ENCODE assay signal across 8 cellular contexts in the genomic region with DNA sequence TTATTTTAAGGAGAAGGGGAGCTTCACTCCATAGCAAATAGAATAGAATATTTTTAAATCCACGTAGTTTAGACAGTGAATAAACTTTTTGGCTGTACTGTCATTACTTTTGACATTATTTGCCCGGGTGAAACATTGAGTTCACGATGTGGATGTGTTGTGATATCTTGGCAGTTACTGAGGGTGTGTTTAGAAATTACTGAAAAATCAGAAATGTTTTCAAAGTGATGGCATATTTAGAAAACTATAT. TPM values are rescaled to one million over a fixed set of nuclear protein-coding genes. Genes with fewer than 3 reads are reported as not detected.
DNase-seq lines count a peak whose midpoint lies in the region; ATAC-seq and TF ChIP-seq lines count a peak whose summit lies in the region.

No MANE protein-coding gene starts in this region.

- peak overlapping the region; percentile 79 to 93 for H4K8ac ChIP-seq in IMR-90 (ENCODE audit: low read depth in 2 of 2, low read length in 2 of 2)

- H3K56ac ChIP-seq in IMR-90 (ENCODE audit: extremely low read depth, insufficient read depth, low read length) = peak overlapping the region; percentile 62; the same call in 1 of the 2 replicates

- no TSS peak for BruUV-seq in IMR-90 (replicated peaks; lab: Mats Ljungman, UMichigan)

- peak overlapping the region; percentile 71; the same call in 1 of the 2 replicates for H3K23ac ChIP-seq in IMR-90 (ENCODE audit: low read depth, low read length)

- H2BK20ac ChIP-seq in IMR-90 (ENCODE audit: low read depth, low read length) = 0 out of 2 replicates have a peak overlapping the region, but pooled peaks have one; percentile 2

- TF ChIP-seq POLR2A in IMR-90 (IDR thresholded peaks at IDR 0.05; ENCODE audit: low read depth, low read length) = no peak

- H3K27me3 ChIP-seq in IMR-90 (ENCODE audit: control insufficient read depth, insufficient read depth, low read length) (no peaks in the 10 kb centered on the region), muscle layer of duodenum (ENCODE audit: low read depth, low read length) (no peaks in the 10 kb centered on the region)

- H3K9me3 ChIP-seq in IMR-90 (ENCODE audit: control insufficient read depth, insufficient read depth, low read length) (no peaks in the 10 kb centered on the region), muscle layer of duodenum (ENCODE audit: control insufficient read depth in 1 of 2, low read length in 2 of 2) (no peaks in the 10 kb centered on the region)

- in situ Hi-C loops in IMR-90 (cut with MboI; ENCODE audit: low sequenced_read_pairs) = no loop called here

- H3K4me2 ChIP-seq in IMR-90 (ENCODE audit: low read depth, low read length) = peak overlapping the region; percentile 89

- H3K4me3 ChIP-seq in IMR-90 (ENCODE audit: insufficient read depth, low read depth, low read length) (peak overlapping the region; percentile 88), muscle layer of duodenum (ENCODE audit: low read depth in 1 of 2, low read length in 2 of 2) (peak overlapping the region; percentile 91 to 99)

- H3K18ac ChIP-seq in IMR-90 (ENCODE audit: low read depth, low read length) = peak overlapping the region; percentile 78; the same call in 1 of the 2 replicates

- peak overlapping the region; percentile 90 for H3K9ac ChIP-seq in IMR-90 (ENCODE audit: low read depth, low read length)

- H3K4me1 ChIP-seq in IMR-90 (ENCODE audit: control insufficient read depth, insufficient read depth, low read length) (peaks cover 6% of the 10 kb centered on the region), muscle layer of duodenum (ENCODE audit: control insufficient read depth in 1 of 2, insufficient read depth in 2 of 2, low read length in 2 of 2) (peaks cover 8 to 21% of the 10 kb centered on the region in 2 donors)

- H3K4ac ChIP-seq in IMR-90 (ENCODE audit: low read depth, low read length) = peak overlapping the region; percentile 72

- H4K91ac ChIP-seq in IMR-90 (ENCODE audit: insufficient read depth, low read depth, low read length) = no peak overlapping the region

- peak overlapping the region; percentile 86 for H2BK5ac ChIP-seq in IMR-90 (ENCODE audit: low read depth, low read length, poor library complexity, severe bottlenecking)

- H3K27ac ChIP-seq in 22Rv1 (peak overlapping the region; percentile 68), IMR-90 (ENCODE audit: insufficient read depth, low read length) (peak overlapping the region; percentile 85), caudate nucleus (ENCODE audit: low read depth, low read length) (peak overlapping the region; percentile 64), muscle layer of duodenum (ENCODE audit: low read length) (peak overlapping the region; percentile 70)

- H2AFZ ChIP-seq in IMR-90 (replicated peaks; ENCODE audit: low read length, poor library complexity) = peak overlapping the region; percentile 98

- H4K5ac ChIP-seq in IMR-90 (ENCODE audit: low read depth, low read length) = peak overlapping the region; percentile 86; the same call in 1 of the 2 replicates

- CTCF ChIA-PET in IMR-90 (lab: Yijun Ruan, JAX) = interaction anchor here (0.6 kb wide), 1 partner anchor 112 kb away, joined by 3 read pairs; no protein-coding TSS in a partner anchor

- H3K36me3 ChIP-seq in IMR-90 (ENCODE audit: control insufficient read depth, insufficient read depth, low read length) (0 out of 2 replicates have a peak, but pooled peaks cover 1% of the 10 kb centered on the region), muscle layer of duodenum (ENCODE audit: control insufficient read depth in 1 of 2, insufficient read depth in 2 of 2, low read length in 2 of 2) (peaks cover under 1 to 4% of the 10 kb centered on the region in 2 donors)

- H3K9me1 ChIP-seq in IMR-90 (ENCODE audit: insufficient read depth, low read length) = peaks cover 6% of the 10 kb centered on the region; the same call in 1 of the 2 replicates

- peaks cover 4% of the 10 kb centered on the region; the same call in 1 of the 2 replicates for H4K20me1 ChIP-seq in IMR-90 (ENCODE audit: insufficient read depth, low read length)

- H2BK15ac ChIP-seq in IMR-90 (ENCODE audit: low read depth, low read length) = no peak overlapping the region; the same call in 2 of the 3 replicates

- H2AK9ac ChIP-seq in IMR-90 (replicated peaks; ENCODE audit: low read depth, low read length, poor library complexity) = no peak overlapping the region

- no peak for TF ChIP-seq CTCF in 22Rv1 (IDR thresholded peaks at IDR 0.05)
- TF ChIP-seq CTCF in IMR-90 (conservative IDR thresholded peaks at IDR 0.05; ENCODE audit: low read depth, low read length) = no peak

- peaks cover 0 to 24% of the 10 kb centered on the region in 2 experiments; a peak in 3 of 4 replicates for H3K79me1 ChIP-seq in IMR-90 (ENCODE audit: low read depth in 1 of 2, low read length in 2 of 2)

- peak overlapping the region; percentile 25 for H2BK120ac ChIP-seq in IMR-90 (ENCODE audit: low read depth, low read length)

- no peak for TF ChIP-seq RAD21 in IMR-90 (IDR thresholded peaks at IDR 0.05; ENCODE audit: low read length)

- POLR2A ChIA-PET in IMR-90 (lab: Charles Lee; ENCODE audit: unreplicated experiment) = no interaction called here

- 0 out of 2 replicates have a peak overlapping the region, but pooled peaks have one; percentile 27 for H2AK5ac ChIP-seq in IMR-90 (ENCODE audit: low read depth, low read length)

- DNase-seq in IMR-90 = no peak
- DNase-seq in caudate nucleus (lab: John Stamatoyannopoulos, UW) = no peak
- no peak for DNase-seq in stimulated activated CD4-positive, alpha-beta T cell treated with anti-CD3 and anti-CD28 coated beads, Interleukin-4, amount 100 ng/mL, for 1 hour
- no peak for DNase-seq in SHP77 treated with DMSO at 0.1 percent for 48 hours (lab: John Stamatoyannopoulos, UW)
- DNase-seq in NCI-H1105 treated with DMSO at 0.1 percent for 48 hours (lab: John Stamatoyannopoulos, UW) = no peak

- 17% methylated on average over 1 of the region's 3 CpGs; no CpG with 5 or more reads in 1 of the 2 experiments for WGBS in IMR-90 (ENCODE audit: extremely low coverage in 2 of 2, insufficient read length in 1 of 2), 2 experiments

- peak overlapping the region; percentile 66 for H3K14ac ChIP-seq in IMR-90 (replicated peaks; ENCODE audit: low read depth, low read length)

- ATAC-seq in IMR-90 (ENCODE audit: low read depth) (no peak), GM19467 (IDR thresholded peaks at IDR 0.05; ENCODE audit: unreplicated experiment) (no peak)

- intact Hi-C loops in IMR-90 (cut with micrococcal nuclease) = no loop called here

- dilution Hi-C loops in IMR-90 (cut with HindIII; ENCODE audit: low sequenced_read_pairs, unreplicated experiment) = no loop called here

TF ChIP-seq in IMR-90, 13 proteins besides CTCF, POLR2A, EP300 and RAD21:
- TF ChIP-seq RFX5 (IDR thresholded peaks at IDR 0.05; ENCODE audit: low read depth, low read length) = no peak
- TF ChIP-seq, protein P1, sequence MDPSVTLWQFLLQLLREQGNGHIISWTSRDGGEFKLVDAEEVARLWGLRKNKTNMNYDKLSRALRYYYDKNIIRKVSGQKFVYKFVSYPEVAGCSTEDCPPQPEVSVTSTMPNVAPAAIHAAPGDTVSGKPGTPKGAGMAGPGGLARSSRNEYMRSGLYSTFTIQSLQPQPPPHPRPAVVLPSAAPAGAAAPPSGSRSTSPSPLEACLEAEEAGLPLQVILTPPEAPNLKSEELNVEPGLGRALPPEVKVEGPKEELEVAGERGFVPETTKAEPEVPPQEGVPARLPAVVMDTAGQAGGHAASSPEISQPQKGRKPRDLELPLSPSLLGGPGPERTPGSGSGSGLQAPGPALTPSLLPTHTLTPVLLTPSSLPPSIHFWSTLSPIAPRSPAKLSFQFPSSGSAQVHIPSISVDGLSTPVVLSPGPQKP (IDR thresholded peaks at IDR 0.05; ENCODE audit: borderline replicate concordance, low read depth, low read length) = no peak
- TF ChIP-seq, protein P2, sequence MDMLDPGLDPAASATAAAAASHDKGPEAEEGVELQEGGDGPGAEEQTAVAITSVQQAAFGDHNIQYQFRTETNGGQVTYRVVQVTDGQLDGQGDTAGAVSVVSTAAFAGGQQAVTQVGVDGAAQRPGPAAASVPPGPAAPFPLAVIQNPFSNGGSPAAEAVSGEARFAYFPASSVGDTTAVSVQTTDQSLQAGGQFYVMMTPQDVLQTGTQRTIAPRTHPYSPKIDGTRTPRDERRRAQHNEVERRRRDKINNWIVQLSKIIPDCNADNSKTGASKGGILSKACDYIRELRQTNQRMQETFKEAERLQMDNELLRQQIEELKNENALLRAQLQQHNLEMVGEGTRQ (IDR thresholded peaks at IDR 0.05; ENCODE audit: low read depth, low read length) = no peak
- no peak for TF ChIP-seq MAFK (IDR thresholded peaks at IDR 0.05; ENCODE audit: low read depth, low read length)
- no peak for TF ChIP-seq MAZ (IDR thresholded peaks at IDR 0.05; ENCODE audit: borderline replicate concordance, low read depth, low read length)

RNA-seq across cellular contexts. Expression of a gene that starts 0.8 kb away (rescaled TPM):
- 101 and 131 TPM in 2 replicates for total RNA-seq in IMR-90 (2012; rRNA removed)
- polyA plus RNA-seq in IMR-90 (2012; rRNA removed) = 113 and 236 TPM in 2 replicates
- 27.5 and 118 TPM in 2 replicates for polyA plus RNA-seq in IMR-90 (2012; cell fraction: cytosol; rRNA removed)
- 15.9 and 60.5 TPM in 2 replicates for polyA plus RNA-seq in IMR-90 (2012; cell fraction: nucleus; rRNA removed; ENCODE audit: low replicate concordance)
